In the genomic region with DNA sequence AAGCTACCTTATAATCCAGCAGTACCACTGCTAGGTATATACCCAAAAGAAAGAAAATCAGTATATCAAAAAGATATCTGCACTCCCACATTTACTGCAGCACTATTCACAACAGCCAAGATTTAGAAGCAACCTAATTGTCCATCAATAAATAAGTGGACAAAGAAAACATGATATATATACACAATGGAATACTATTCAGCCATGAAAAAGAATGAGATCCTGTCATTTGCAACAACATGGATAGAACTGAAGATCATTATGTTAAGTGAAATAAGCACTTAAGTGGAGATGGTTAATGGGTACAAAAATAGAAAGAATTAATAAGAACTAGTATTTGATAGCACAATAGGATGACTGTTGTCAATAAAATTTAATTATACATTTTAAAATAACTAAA, we compare ENCODE assay signal across 36 cellular contexts.
"Had no signal": no experiment of that assay in that cellular context is flagged by ENCODE, and none has a peak within 500 bp of the region (broad histone marks: within the 10 kb centered on the region; RNA-seq: fewer than 3 reads in every experiment).

No MANE protein-coding gene starts in this region.

- H3K36me3 ChIP-seq: MG63 had no signal

- H3K4me3 ChIP-seq: MG63 had no signal

- DNase-seq: Karpas-422, Kasumi-1, MG63, MM.1S, MV-4-11, NCI-H1048, NCI-H1092, NCI-H1092 treated with DMSO at 0.1 percent for 48 hours, NCI-H1105, NCI-H1105 treated with DMSO at 0.1 percent for 48 hours, NCI-H1417, NCI-H1417 treated with DMSO at 0.1 percent for 48 hours, NCI-H1436, NCI-H1436 treated with DMSO at 0.1 percent for 48 hours, NCI-H146, NCI-H1694, NCI-H1694 treated with DMSO at 0.1 percent for 48 hours, NCI-H187, NCI-H187 treated with DMSO at 0.1 percent for 48 hours, NCI-H1930, NCI-H2029, NCI-H2029 treated with DMSO at 0.1 percent for 48 hours, NCI-H2081, NCI-H2081 treated with DMSO at 0.1 percent for 48 hours, NCI-H2107, NCI-H2171, NCI-H2171 treated with DMSO at 0.1 percent for 48 hours, NCI-H2227 treated with DMSO at 0.1 percent for 48 hours, NCI-H226, NCI-H345, NCI-H446, NCI-H446 treated with DMSO at 0.1 percent for 48 hours, NCI-H510A, NCI-H510A treated with DMSO at 0.1 percent for 48 hours, NCI-H524, NCI-H524 treated with DMSO at 0.1 percent for 48 hours had no signal

- H3K27me3 ChIP-seq: MG63 had no signal

- H3K9me3 ChIP-seq: MG63 had no signal
